1 cellular context compared by ENCODE assay signal in the genomic region with DNA sequence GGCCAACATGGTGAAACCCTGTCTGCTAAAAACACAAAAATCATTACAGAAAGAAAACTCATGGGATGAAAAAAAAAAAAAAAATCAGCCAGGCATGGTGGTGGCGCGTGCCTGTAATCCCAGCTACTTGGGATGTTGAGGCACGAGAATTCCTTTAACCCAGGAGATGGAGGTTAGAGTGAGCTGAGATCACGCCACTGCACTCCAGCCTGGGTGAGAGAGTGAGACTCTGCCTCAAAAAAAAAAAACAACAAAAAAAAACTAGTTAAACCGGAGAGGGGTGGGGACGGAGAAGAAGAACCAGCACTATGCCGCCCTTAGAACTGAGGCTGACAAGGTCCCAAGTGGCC.
TF ChIP-seq lines count a peak whose summit lies in the region.

No MANE protein-coding gene starts in this region.

TF ChIP-seq in IMR-90, 13 proteins besides CTCF, POLR2A, EP300 and RAD21:
- TF ChIP-seq, protein P1, sequence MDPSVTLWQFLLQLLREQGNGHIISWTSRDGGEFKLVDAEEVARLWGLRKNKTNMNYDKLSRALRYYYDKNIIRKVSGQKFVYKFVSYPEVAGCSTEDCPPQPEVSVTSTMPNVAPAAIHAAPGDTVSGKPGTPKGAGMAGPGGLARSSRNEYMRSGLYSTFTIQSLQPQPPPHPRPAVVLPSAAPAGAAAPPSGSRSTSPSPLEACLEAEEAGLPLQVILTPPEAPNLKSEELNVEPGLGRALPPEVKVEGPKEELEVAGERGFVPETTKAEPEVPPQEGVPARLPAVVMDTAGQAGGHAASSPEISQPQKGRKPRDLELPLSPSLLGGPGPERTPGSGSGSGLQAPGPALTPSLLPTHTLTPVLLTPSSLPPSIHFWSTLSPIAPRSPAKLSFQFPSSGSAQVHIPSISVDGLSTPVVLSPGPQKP (IDR thresholded peaks at IDR 0.05; ENCODE audit: borderline replicate concordance, low read depth, low read length) = no peak
- TF ChIP-seq BHLHE40 (IDR thresholded peaks at IDR 0.05; ENCODE audit: low read depth, low read length) (no peak), CEBPB (IDR thresholded peaks at IDR 0.05; ENCODE audit: low read depth, low read length) (no peak), MXI1 (IDR thresholded peaks at IDR 0.05; ENCODE audit: borderline replicate concordance, low read depth, low read length) (no peak), FOS (IDR thresholded peaks at IDR 0.05; ENCODE audit: low read depth, low read length) (no peak), SMC3 (IDR thresholded peaks at IDR 0.05; ENCODE audit: low read depth, low read length) (no peak), MAZ (IDR thresholded peaks at IDR 0.05; ENCODE audit: borderline replicate concordance, low read depth, low read length) (no peak), MAFK (IDR thresholded peaks at IDR 0.05; ENCODE audit: low read depth, low read length) (no peak), CHD1 (IDR thresholded peaks at IDR 0.05; ENCODE audit: low read depth, low read length) (no peak), RFX5 (IDR thresholded peaks at IDR 0.05; ENCODE audit: low read depth, low read length) (no peak), RCOR1 (IDR thresholded peaks at IDR 0.05; ENCODE audit: insufficient replicate concordance, low read length) (no peak), NFE2L2 (IDR thresholded peaks at IDR 0.05; ENCODE audit: low read depth, low read length) (no peak)
- TF ChIP-seq, protein P2, sequence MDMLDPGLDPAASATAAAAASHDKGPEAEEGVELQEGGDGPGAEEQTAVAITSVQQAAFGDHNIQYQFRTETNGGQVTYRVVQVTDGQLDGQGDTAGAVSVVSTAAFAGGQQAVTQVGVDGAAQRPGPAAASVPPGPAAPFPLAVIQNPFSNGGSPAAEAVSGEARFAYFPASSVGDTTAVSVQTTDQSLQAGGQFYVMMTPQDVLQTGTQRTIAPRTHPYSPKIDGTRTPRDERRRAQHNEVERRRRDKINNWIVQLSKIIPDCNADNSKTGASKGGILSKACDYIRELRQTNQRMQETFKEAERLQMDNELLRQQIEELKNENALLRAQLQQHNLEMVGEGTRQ (IDR thresholded peaks at IDR 0.05; ENCODE audit: low read depth, low read length) = no peak
